16 cellular contexts compared by ENCODE assay signal in genomic region chr12:32293808-32294419, GRCh38.
"Had no signal": no experiment of that assay in that cellular context is flagged by ENCODE, and none has a peak within 500 bp of the region (broad histone marks: within the 10 kb centered on the region; RNA-seq: fewer than 3 reads in every experiment).

No MANE protein-coding gene starts in this region.

- H3K27ac Mint-ChIP-seq: activated naive CD8-positive, alpha-beta T cell treated with anti-CD3 and anti-CD28 coated beads for 36 hours; activated T-helper 1 cell treated with anti-CD3 and anti-CD28 coated beads, Interleukin-12 subunit alpha, Interleukin-12 subunit beta, Interleukin-2, Interleukin-4 antibody, amounts not matched to agents 30 ng/mL and 10 ng/mL and 1 ng/mL, durations not matched to agents 14 hours and 24 hours and 36 hours; naive thymus-derived CD4-positive, alpha-beta T cell; T-helper 2 cell treated with Interferon-gamma antibody and Interleukin-4, amounts not matched to agents 5 μg/mL and 100 μg/mL, for 36 hours had no signal

- H3K4me3 Mint-ChIP-seq: activated naive CD8-positive, alpha-beta T cell treated with anti-CD3 and anti-CD28 coated beads for 36 hours; activated T-helper 1 cell treated with anti-CD3 and anti-CD28 coated beads, Interleukin-12 subunit alpha, Interleukin-12 subunit beta, Interleukin-2, Interleukin-4 antibody, amounts not matched to agents 30 ng/mL and 10 ng/mL and 1 ng/mL, durations not matched to agents 14 hours and 24 hours and 36 hours; brain; naive thymus-derived CD4-positive, alpha-beta T cell; T-helper 2 cell treated with Interferon-gamma antibody and Interleukin-4, amounts not matched to agents 5 μg/mL and 100 μg/mL, for 36 hours had no signal

- ATAC-seq: left lung; naive thymus-derived CD4-positive, alpha-beta T cell had no signal

- DNase-seq: activated CD4-positive, alpha-beta T cell treated with anti-CD3 and anti-CD28 coated beads, Interleukin-2, amount 50 U/mL, for 1 hour; activated naive CD8-positive, alpha-beta T cell treated with anti-CD3 and anti-CD28 coated beads for 36 hours; amygdala; dermis blood vessel endothelial cell; erythroblast; left lung; mammary epithelial cell; naive thymus-derived CD4-positive, alpha-beta T cell; stimulated activated CD4-positive, alpha-beta T cell treated with anti-CD3 and anti-CD28 coated beads, Interleukin-12 subunit alpha, Interleukin-12 subunit beta, amount 100 ng/mL, for 4 hours; stimulated activated CD4-positive, alpha-beta T cell treated with anti-CD3 and anti-CD28 coated beads, Interleukin-2, amount 100 ng/mL, for 24 hours; stomach had no signal

- H3K27me3 ChIP-seq: left lung, stomach had no signal

- H3K4me1 ChIP-seq: left lung had no signal

- H3K9me3 ChIP-seq: left lung, stomach, thoracic aorta had no signal

- H3K36me3 ChIP-seq: left lung, thoracic aorta had no signal

- H3K27ac ChIP-seq: left lung, stomach, thoracic aorta had no signal

- H3K9me3 Mint-ChIP-seq: activated naive CD8-positive, alpha-beta T cell treated with anti-CD3 and anti-CD28 coated beads for 36 hours; activated T-helper 1 cell treated with anti-CD3 and anti-CD28 coated beads, Interleukin-12 subunit alpha, Interleukin-12 subunit beta, Interleukin-2, Interleukin-4 antibody, amounts not matched to agents 30 ng/mL and 10 ng/mL and 1 ng/mL, durations not matched to agents 14 hours and 24 hours and 36 hours; T-helper 2 cell treated with Interferon-gamma antibody and Interleukin-4, amounts not matched to agents 5 μg/mL and 100 μg/mL, for 36 hours had no signal

- H3K4me1 Mint-ChIP-seq: activated naive CD8-positive, alpha-beta T cell treated with anti-CD3 and anti-CD28 coated beads for 36 hours had no signal

- FAIRE-seq: keratinocyte had no signal

- H3K27me3 Mint-ChIP-seq: activated naive CD8-positive, alpha-beta T cell treated with anti-CD3 and anti-CD28 coated beads for 36 hours; brain; naive thymus-derived CD4-positive, alpha-beta T cell had no signal

- H3K4me3 ChIP-seq: left lung, stomach, thoracic aorta had no signal
